Comparison of ENCODE assay signal across 8 cellular contexts in the genomic region with DNA sequence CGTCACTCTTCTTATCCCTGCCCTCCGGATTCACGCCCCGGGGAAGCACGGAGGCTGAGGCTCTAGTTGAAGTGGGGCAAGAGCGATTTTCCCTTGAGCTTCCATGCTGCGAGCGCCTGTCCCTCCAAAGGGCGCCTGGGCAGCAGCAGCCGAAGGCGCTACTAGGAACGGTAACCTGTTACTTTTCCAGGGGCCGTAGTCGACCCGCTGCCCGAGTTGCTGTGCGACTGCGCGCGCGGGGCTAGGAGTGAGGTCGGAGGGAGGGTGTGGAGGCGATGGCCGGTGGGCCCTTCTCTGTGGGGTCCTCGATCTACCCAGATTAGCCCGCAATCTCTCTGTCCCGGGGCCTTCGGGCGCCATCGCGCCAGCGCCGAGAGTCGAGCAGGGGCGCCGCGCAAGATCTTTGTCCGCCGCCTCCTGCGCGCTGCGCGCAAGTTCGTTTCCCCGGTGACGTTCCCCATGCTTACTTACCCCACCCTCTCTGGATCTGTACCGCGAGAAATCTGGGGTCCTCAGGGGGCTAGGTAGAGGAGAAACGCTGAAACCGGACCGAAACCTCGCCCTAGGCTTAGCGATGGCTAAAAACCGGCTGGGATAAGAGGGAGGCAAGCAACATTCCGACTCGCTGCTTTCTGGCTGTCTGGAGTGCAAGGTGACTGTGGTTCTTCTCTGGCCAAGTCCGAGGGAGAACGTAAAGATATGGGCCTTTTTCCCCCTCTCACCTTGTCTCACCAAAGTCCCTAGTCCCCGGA. TPM values are rescaled to one million over a fixed set of nuclear protein-coding genes. Genes with fewer than 3 reads are reported as not detected.
DNase-seq lines count a peak whose midpoint lies in the region; ATAC-seq and TF ChIP-seq lines count a peak whose summit lies in the region.

No MANE protein-coding gene starts in this region.

- peak overlapping the region; percentile 47 for H3K4me3 ChIP-seq in lower lobe of right lung
- H3K4me3 ChIP-seq in upper lobe of right lung = peak overlapping the region; percentile 39

- no peak for TF ChIP-seq CTCF in MCF 10A (IDR thresholded peaks at IDR 0.05; ENCODE audit: unreplicated experiment)
- TF ChIP-seq CTCF in lower lobe of right lung (IDR thresholded peaks at IDR 0.05) = no peak
- no peak for TF ChIP-seq CTCF in upper lobe of right lung (IDR thresholded peaks at IDR 0.05)

- H3K27me3 ChIP-seq in lower lobe of right lung (ENCODE audit: low read depth) (peaks cover 96% of the 10 kb centered on the region), upper lobe of right lung (peaks cover 96% of the 10 kb centered on the region)

- peaks cover 2% of the 10 kb centered on the region for H3K36me3 Mint-ChIP-seq in MCF 10A (ENCODE audit: insufficient read depth, unreplicated experiment)

- CTCF ChIA-PET in MCF 10A (lab: Yijun Ruan, JAX) = interaction anchor here (0.6 to 11.5 kb wide), 17 partner anchors 7 to 1821 kb away, joined by 3 to 125 read pairs (median 7); partner anchors contain the start of gene GORASP2

- intact Hi-C loops in MCF 10A (cut with micrococcal nuclease) (loop anchor here (2.0 to 10.0 kb wide), 3 partner anchors 111 to 883 kb away; partner anchors contain the start of gene GORASP2), lower lobe of right lung (cut with DNase I) (loop anchor here (10.0 kb wide), 1 partner anchor 333 kb away; no protein-coding TSS in a partner anchor), upper lobe of right lung (cut with DNase I) (no loop called here)

- H3K27ac Mint-ChIP-seq in MCF 10A (ENCODE audit: low read depth, unreplicated experiment) = no peak overlapping the region

- H3K4me1 Mint-ChIP-seq in MCF 10A (ENCODE audit: insufficient read depth, unreplicated experiment) = peaks cover 6% of the 10 kb centered on the region

- ATAC-seq in lower lobe of right lung (peak in 1 of 2 donors; percentile 3), upper lobe of right lung (no peak), HG03432 (IDR thresholded peaks at IDR 0.05; ENCODE audit: unreplicated experiment) (no peak)

- H3K27ac ChIP-seq in lower lobe of right lung (no peak overlapping the region), upper lobe of right lung (no peak overlapping the region)

- no peaks in the 10 kb centered on the region for H3K9me3 Mint-ChIP-seq in MCF 10A (ENCODE audit: unreplicated experiment)

- peak; percentile 73 for DNase-seq in activated CD8-positive, alpha-beta memory T cell treated with anti-CD3 and anti-CD28 coated beads for 24 hours
- no peak for DNase-seq in activated CD8-positive, alpha-beta memory T cell treated with anti-CD3 and anti-CD28 coated beads, Interleukin-2, amount 50 U/mL, for 4 hours
- peak; percentile 53 for DNase-seq in NCI-H510A (lab: John Stamatoyannopoulos, UW)
- no peak for DNase-seq in MCF 10A (ENCODE audit: unreplicated experiment)
- no peak for DNase-seq in lower lobe of right lung
- DNase-seq in upper lobe of right lung = no peak
- DNase-seq in inferior parietal cortex (ENCODE audit: extremely low spot score) = no peak

- no TSS peak for BruUV-seq in MCF 10A (replicated peaks; lab: Mats Ljungman, UMichigan)

- peak overlapping the region; percentile 81 for H3K4me3 Mint-ChIP-seq in MCF 10A (ENCODE audit: unreplicated experiment)

- peaks cover 62% of the 10 kb centered on the region for H3K27me3 Mint-ChIP-seq in MCF 10A (ENCODE audit: insufficient read depth, unreplicated experiment)

- H3K9me3 ChIP-seq in lower lobe of right lung = no peaks in the 10 kb centered on the region
- H3K9me3 ChIP-seq in upper lobe of right lung = no peaks in the 10 kb centered on the region

- POLR2A ChIA-PET in MCF 10A (lab: Yijun Ruan, JAX) = interaction anchor here (0.8 to 2.0 kb wide), 8 partner anchors 35 to 448 kb away, joined by 3 to 9 read pairs (median 5); partner anchors contain the start of genes ERICH2 and GORASP2

- no peaks in the 10 kb centered on the region for H3K36me3 ChIP-seq in lower lobe of right lung
- no peaks in the 10 kb centered on the region for H3K36me3 ChIP-seq in upper lobe of right lung

- peaks cover 81% of the 10 kb centered on the region for H3K4me1 ChIP-seq in lower lobe of right lung
- peaks cover 53% of the 10 kb centered on the region for H3K4me1 ChIP-seq in upper lobe of right lung

RNA-seq across cellular contexts. Expression of gene GAD1, which starts 0.7 kb away (rescaled TPM):
- 1.6 and 2.5 TPM in 2 replicates for total RNA-seq in MCF 10A (2022)
- not detected for total RNA-seq in lower lobe of right lung
- not detected for total RNA-seq in upper lobe of right lung

RNA-seq across cellular contexts. Expression of gene ERICH2, which starts 47.2 kb away (rescaled TPM):
- 7.2 and 22.4 TPM in 2 replicates for total RNA-seq in MCF 10A (2022)
- total RNA-seq in lower lobe of right lung = 8.5 TPM
- total RNA-seq in upper lobe of right lung = 5.6 TPM

Comparison
In these comparisons a context has a peak if more than half of its experiments do, and no peak if none do; other contexts are left out.
1. DNase-seq: peak in activated CD8-positive, alpha-beta memory T cell treated with anti-CD3 and anti-CD28 coated beads for 24 hours (single experiment) and NCI-H510A (single experiment); none in activated CD8-positive, alpha-beta memory T cell treated with anti-CD3 and anti-CD28 coated beads, Interleukin-2, amount 50 U/mL, for 4 hours (single experiment), MCF 10A (single experiment), lower lobe of right lung (single experiment), upper lobe of right lung (single experiment) and inferior parietal cortex (single experiment).